ENCODE assay signal across 8 cellular contexts in genomic region chr11:117327567-117328413, GRCh38. TPM values are rescaled to one million over a fixed set of nuclear protein-coding genes. Genes with fewer than 3 reads are reported as not detected.
A peak's percentile ranks its signal among the peaks of the same experiment; 100 is the strongest.
DNase-seq lines count a peak whose midpoint lies in the region; ATAC-seq and TF ChIP-seq lines count a peak whose summit lies in the region.

Gene CEP164 (plus strand): TSS chr11:117327854. CDS start chr11:117338587, 10,733 bp downstream.

- peak within 1 kb of the TSS; percentile 85 for H3K4me2 ChIP-seq in SK-N-SH

- no peaks in the 10 kb centered on the region for H3K27me3 ChIP-seq in SK-N-SH (ENCODE audit: insufficient read depth)

- H3K79me2 ChIP-seq in SK-N-SH (ENCODE audit: insufficient read depth) = peaks cover 44% of the 10 kb centered on the region

- H3K4me1 ChIP-seq in SK-N-SH (ENCODE audit: control insufficient read depth in 1 of 2, insufficient read depth in 2 of 2, low read depth in 1 of 2, low read length in 1 of 2) = peaks cover 6 to 12% of the 10 kb centered on the region in 2 experiments; a peak in 2 of 4 replicates

- TF ChIP-seq EP300 in SK-N-SH (IDR thresholded peaks at IDR 0.05; ENCODE audit: borderline replicate concordance in 1 of 2, low read depth in 1 of 2, low read length in 1 of 2) = no peak

- H3F3A ChIP-seq in SK-N-SH (replicated peaks; ENCODE audit: insufficient read depth) = peaks cover 15% of the 10 kb centered on the region

- no peaks in the 10 kb centered on the region for H3K9me2 ChIP-seq in SK-N-SH

- H3K36me3 ChIP-seq in SK-N-SH (replicated peaks in 1 of 2; ENCODE audit: control insufficient read depth in 1 of 2, insufficient read depth in 2 of 2, low read length in 1 of 2) = no peaks in the 10 kb centered on the region

- DNase-seq in GM04504 (ENCODE audit: low read depth) (peak; percentile 93), NCI-H1048 (lab: John Stamatoyannopoulos, UW) (peak; percentile 89), SK-N-SH (peak; percentile 94), glomerular endothelial cell (ENCODE audit: extremely low read depth, low read depth, low spot score) (peak; percentile 75), occipital lobe (lab: John Stamatoyannopoulos, UW) (peak; percentile 95)
- peak; percentile 94 for DNase-seq in activated naive CD4-positive, alpha-beta T cell treated with anti-CD3 and anti-CD28 coated beads, Interleukin-2, amount 50 U/mL, for 16 hours

- POLR2A ChIA-PET in SK-N-SH (lab: Yijun Ruan, JAX) = interaction anchor here (0.7 to 2.5 kb wide), 10 partner anchors 9 to 96 kb away, joined by 3 to 8 read pairs (median 4); partner anchors contain the start of genes BACE1, PCSK7 and RNF214

- under 1% methylated on average over 53 of the region's 64 CpGs for WGBS in SK-N-SH (ENCODE audit: low lambda C conversion rate)

- CTCF ChIA-PET in SK-N-SH (lab: Yijun Ruan, JAX) = interaction anchor here (1.0 to 1.5 kb wide), 5 partner anchors 47 to 490 kb away, joined by 3 to 5 read pairs (median 4); no protein-coding TSS in a partner anchor

- H3K4me3 ChIP-seq in SK-N-SH (ENCODE audit: low read depth in 2 of 2, low read length in 1 of 2) = peak within 1 kb of the TSS; percentile 68 to 95

- H2AFZ ChIP-seq in SK-N-SH (ENCODE audit: low read depth) = peak within 1 kb of the TSS; percentile 85

- peak within 1 kb of the TSS; percentile 79 for H3K9ac ChIP-seq in SK-N-SH

- TF ChIP-seq CTCF in SK-N-SH (IDR thresholded peaks at IDR 0.05) = no peak

- H3K27ac ChIP-seq in SK-N-SH (ENCODE audit: low read depth in 2 of 2, low read length in 1 of 2) (peak within 1 kb of the TSS; percentile 78 to 88), temporal lobe (ENCODE audit: low read depth, low read length) (peak within 1 kb of the TSS; percentile 7)

- TF ChIP-seq RAD21 in SK-N-SH (IDR thresholded peaks at IDR 0.05; ENCODE audit: low read length) = no peak

- peak; percentile 95 for ATAC-seq in HG02571 (IDR thresholded peaks at IDR 0.05; ENCODE audit: unreplicated experiment)

- no peaks in the 10 kb centered on the region for H4K20me1 ChIP-seq in SK-N-SH (ENCODE audit: insufficient read depth)

- no peaks in the 10 kb centered on the region for H3K9me3 ChIP-seq in SK-N-SH

TF ChIP-seq in SK-N-SH, 30 proteins besides CTCF, POLR2A, EP300 and RAD21 (continues in another document):
- TF ChIP-seq USF2 (IDR thresholded peaks at IDR 0.05; ENCODE audit: borderline replicate concordance, low read depth, low read length) = no peak
- TF ChIP-seq RCOR1 (IDR thresholded peaks at IDR 0.05; ENCODE audit: low read length) = no peak
- TF ChIP-seq SMC3 (IDR thresholded peaks at IDR 0.05; ENCODE audit: low read depth, low read length) = no peak
- TF ChIP-seq FOSL2 (IDR thresholded peaks at IDR 0.05; ENCODE audit: borderline replicate concordance, low read depth) = no peak
- peak; percentile 82 for TF ChIP-seq CHD2 (IDR thresholded peaks at IDR 0.05; ENCODE audit: low read length, partially characterized antibody)
- TF ChIP-seq ELF1 (IDR thresholded peaks at IDR 0.05) = peak; percentile 92
- peak; percentile 11 for TF ChIP-seq TAF1 (IDR thresholded peaks at IDR 0.05; ENCODE audit: borderline replicate concordance, low read depth, low read length)
- TF ChIP-seq TEAD4 (IDR thresholded peaks at IDR 0.05; ENCODE audit: borderline replicate concordance, insufficient read depth) = no peak
- no peak; the same call in 1 of the 2 replicates for TF ChIP-seq FOXJ3 (CRISPR knock-in tag; IDR thresholded peaks at IDR 0.05)
- no peak for TF ChIP-seq JUND (IDR thresholded peaks at IDR 0.05)
- no peak for TF ChIP-seq NFIC (IDR thresholded peaks at IDR 0.05; ENCODE audit: borderline replicate concordance)
- TF ChIP-seq USF1 (IDR thresholded peaks at IDR 0.05; ENCODE audit: borderline replicate concordance, low read depth) = no peak
- TF ChIP-seq MAX (IDR thresholded peaks at IDR 0.05; ENCODE audit: low read depth) = peak; percentile 66; the same call in 1 of the 2 replicates
- TF ChIP-seq YY1 (IDR thresholded peaks at IDR 0.05; ENCODE audit: low read depth) = no peak
- TF ChIP-seq REST (IDR thresholded peaks at IDR 0.05; ENCODE audit: low read depth, low read length) = 0 out of 2 replicates have a peak, but pooled peaks have one; percentile 15
- TF ChIP-seq GATA2 (CRISPR knock-in tag; IDR thresholded peaks at IDR 0.05) = no peak
- no peak for TF ChIP-seq EZH2phosphoT487 (IDR thresholded peaks at IDR 0.05; ENCODE audit: borderline replicate concordance, low read depth)
- peak; percentile 73 for TF ChIP-seq MXI1 (IDR thresholded peaks at IDR 0.05; ENCODE audit: low read depth, low read length)
- TF ChIP-seq MEF2A (IDR thresholded peaks at IDR 0.05; ENCODE audit: borderline replicate concordance, low read depth) = no peak
- TF ChIP-seq FOXM1 (IDR thresholded peaks at IDR 0.05; ENCODE audit: low read depth) = no peak
- TF ChIP-seq NRF1 (IDR thresholded peaks at IDR 0.05; ENCODE audit: low read depth, low read length) = no peak
- TF ChIP-seq RXRA (IDR thresholded peaks at IDR 0.05; ENCODE audit: borderline replicate concordance, low read depth) = no peak
- peak; percentile 84 for TF ChIP-seq GABPA (IDR thresholded peaks at IDR 0.05; ENCODE audit: low read depth)
- peak; percentile 47; the same call in 1 of the 2 replicates for TF ChIP-seq SIN3A (IDR thresholded peaks at IDR 0.05; ENCODE audit: borderline replicate concordance, low read depth, low read length)
- no peak; the same call in 1 of the 2 replicates for TF ChIP-seq TCF12 (IDR thresholded peaks at IDR 0.05)
- peak; percentile 76 for TF ChIP-seq PBX3 (IDR thresholded peaks at IDR 0.05)
- TF ChIP-seq RFX5 (IDR thresholded peaks at IDR 0.05; ENCODE audit: low read length) = peak; percentile 94
- TF ChIP-seq POLR2AphosphoS5 (IDR thresholded peaks at IDR 0.05; ENCODE audit: low read depth, low read length) = peak; percentile 52; the same call in 1 of the 2 replicates

RNA-seq across cellular contexts. Expression of gene CEP164, which starts in this region (rescaled TPM):
- 27.7 and 30.6 TPM in 2 replicates for polyA plus RNA-seq in SK-N-SH (2012; rRNA removed)
- 15.3 and 19.3 TPM in 2 replicates for polyA plus RNA-seq in SK-N-SH (2012; cell fraction: cytosol; rRNA removed)
- polyA plus RNA-seq in SK-N-SH (2012; cell fraction: nucleus; rRNA removed) = 83.1 and 100 TPM in 2 replicates
- total RNA-seq in glomerular endothelial cell = 22.8 and 31.8 TPM in 2 replicates
- total RNA-seq in occipital lobe = 19.5 TPM
- total RNA-seq in temporal lobe = 11.8 TPM

Comparison
In these comparisons a context has a peak if more than half of its experiments do, and no peak if none do; other contexts are left out.
1. Peak in every context shown above with its lines: DNase-seq, ATAC-seq, H3K4me3 ChIP-seq and H3K27ac ChIP-seq.